1 cellular context compared by ENCODE assay signal in genomic region chr6:43092635-43093034, GRCh38.
TF ChIP-seq lines count a peak whose summit lies in the region.

No MANE protein-coding gene starts in this region.

TF ChIP-seq in GM23338, 12 proteins besides CTCF, POLR2A, EP300 and RAD21:
- TF ChIP-seq POLR2AphosphoS5 (IDR thresholded peaks at IDR 0.05; ENCODE audit: low read depth) = no peak
- no peak for TF ChIP-seq ZNF114 (CRISPR knock-in tag; IDR thresholded peaks at IDR 0.05)
- no peak for TF ChIP-seq ZNF331 (CRISPR knock-in tag; IDR thresholded peaks at IDR 0.05; ENCODE audit: low read depth)
- TF ChIP-seq STAT1 (IDR thresholded peaks at IDR 0.05; ENCODE audit: unreplicated experiment) = no peak
